8 cellular contexts compared by ENCODE assay signal in the genomic region with DNA sequence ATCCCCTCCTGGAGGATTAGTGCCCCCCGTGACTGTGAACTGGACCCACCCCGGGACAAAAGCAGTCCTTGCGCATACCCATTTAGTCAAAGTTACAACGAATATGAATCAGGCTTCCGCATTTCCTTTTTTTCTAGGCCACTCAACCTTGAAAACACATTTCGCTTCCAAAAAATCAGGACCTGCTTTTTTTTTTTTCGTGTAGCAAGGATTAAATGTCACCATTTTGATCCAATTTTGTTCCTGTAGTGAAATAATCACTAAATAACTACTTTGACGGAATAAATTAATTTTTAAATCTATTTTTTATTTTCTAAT. TPM values are rescaled to one million over a fixed set of nuclear protein-coding genes. Genes with fewer than 3 reads are reported as not detected.
DNase-seq lines count a peak whose midpoint lies in the region; ATAC-seq and TF ChIP-seq lines count a peak whose summit lies in the region.

No MANE protein-coding gene starts in this region.

- H3K36me3 ChIP-seq in heart right ventricle (no peaks in the 10 kb centered on the region), lower lobe of right lung (no peaks in the 10 kb centered on the region)

- no peak for TF ChIP-seq CTCF in heart right ventricle (IDR thresholded peaks at IDR 0.05)
- TF ChIP-seq CTCF in brain (conservative IDR thresholded peaks at IDR 0.05), result peak; percentile 1 to 17
- no peak for TF ChIP-seq CTCF in lower lobe of right lung (IDR thresholded peaks at IDR 0.05)

- 41% methylated on average over 8 of the region's 8 CpGs for WGBS in heart right ventricle, 2 donors

- DNase-seq in heart right ventricle, result no peak
- DNase-seq in Right ventricle myocardium inferior (ENCODE audit: missing footprints), result no peak
- DNase-seq in lower lobe of right lung, result no peak
- DNase-seq in ureter (ENCODE audit: low spot score), result peak; percentile 46
- no peak for DNase-seq in anterior cingulate cortex (lab: John Stamatoyannopoulos, UW)
- DNase-seq in AG20443 (ENCODE audit: low spot score), result no peak

- peaks cover 52% of the 10 kb centered on the region for H3K27me3 Mint-ChIP-seq in brain

- H3K27ac ChIP-seq in heart right ventricle (peak overlapping the region in 4 of 10 donors; percentile 25 to 82 (median 39)), lower lobe of right lung (peak overlapping the region; percentile 68)

- peak overlapping the region; percentile 11 to 83 (median 68) for H3K4me3 ChIP-seq in heart right ventricle
- H3K4me3 ChIP-seq in lower lobe of right lung, result peak overlapping the region; percentile 67

- H3K36me3 Mint-ChIP-seq in brain, result no peaks in the 10 kb centered on the region

- ATAC-seq in heart right ventricle (no peak), Right ventricle myocardium inferior (no peak), lower lobe of right lung (no peak), GM19324 (IDR thresholded peaks at IDR 0.05; ENCODE audit: low FRiP score, unreplicated experiment) (no peak)

- intact Hi-C loops in heart right ventricle (cut with DNase I) (loop anchor here in 1 of 10 donors (10.0 kb wide), 1 partner anchor 97 kb away; no protein-coding TSS in a partner anchor), Right ventricle myocardium inferior (cut with DNase I) (no loop called here), lower lobe of right lung (cut with DNase I) (no loop called here)

- H3K4me1 ChIP-seq in heart right ventricle (peaks cover 0 to 15% (median 4%) of the 10 kb centered on the region in 9 donors), lower lobe of right lung (no peaks in the 10 kb centered on the region)

- peak overlapping the region; percentile 76 to 95 (median 94) for H3K27ac Mint-ChIP-seq in brain

- H3K4me1 Mint-ChIP-seq in brain, result peaks cover 41% of the 10 kb centered on the region

- H3K27me3 ChIP-seq in heart right ventricle, result peaks cover 0 to 27% (median 0%) of the 10 kb centered on the region in 7 donors
- no peaks in the 10 kb centered on the region for H3K27me3 ChIP-seq in lower lobe of right lung (ENCODE audit: low read depth)

- H3K9me3 ChIP-seq in heart right ventricle (no peaks in the 10 kb centered on the region), lower lobe of right lung (no peaks in the 10 kb centered on the region)

- H3K4me3 Mint-ChIP-seq in brain, result peak overlapping the region; percentile 90 to 99 (median 95)

- peaks cover 0 to 3% (median 0%) of the 10 kb centered on the region in 5 experiments for H3K9me3 Mint-ChIP-seq in brain

RNA-seq across cellular contexts. Expression of a gene that starts 0.5 kb away (rescaled TPM):
- 1 to 10 TPM; 2.5 to 7.1 (median 4.8) TPM for total RNA-seq in heart right ventricle
- under 1 TPM; 0.44 to 0.59 TPM for polyA plus RNA-seq in heart right ventricle
- 3.0 TPM for total RNA-seq in Right ventricle myocardium inferior
- 0.58 TPM for polyA plus RNA-seq in brain (ENCODE audit: insufficient read depth, low read depth, low replicate concordance)
- total RNA-seq in lower lobe of right lung, result 3.7 TPM
- total RNA-seq in ureter, result 1.5 TPM

RNA-seq across cellular contexts. Expression of a gene that starts 59.6 kb away (rescaled TPM):
- total RNA-seq in heart right ventricle (10 to 100 TPM in 3 of 10 donors, 1 to 10 TPM in 7; 7.0 to 11.4 (median 8.2) TPM), Right ventricle myocardium inferior (8.0 TPM), lower lobe of right lung (12.5 TPM), ureter (10.9 TPM)
- polyA plus RNA-seq in heart right ventricle (1 to 10 TPM; 4.4 to 5.6 TPM), brain (ENCODE audit: insufficient read depth, low read depth, low replicate concordance) (4.0 TPM)

Comparison
In these comparisons a context has a peak if more than half of its experiments do, and no peak if none do; other contexts are left out.
1. CTCF ChIP-seq: peak in brain (2 of 2); none in heart right ventricle (0 of 9) and lower lobe of right lung (single experiment).